18 cellular contexts compared by ENCODE assay signal in genomic region chr5:68802430-68802829, GRCh38.
"Had no signal": no experiment of that assay in that cellular context is flagged by ENCODE, and none has a peak within 500 bp of the region (broad histone marks: within the 10 kb centered on the region; RNA-seq: fewer than 3 reads in every experiment).

No MANE protein-coding gene starts in this region.

- H3K27ac ChIP-seq: KMS-11 had no signal

- H3K4me3 ChIP-seq: K562 had no signal

- H3K9me3 ChIP-seq: SK-N-SH had no signal

- ATAC-seq: K562 had no signal

- H3K4me2 ChIP-seq: KMS-11, SK-N-SH had no signal

- DNase-seq: Kasumi-1, MM.1S, MV-4-11, NCI-H1048, NCI-H1105, NCI-H1436 treated with DMSO at 0.1 percent for 48 hours, NCI-H1694, NCI-H187 treated with DMSO at 0.1 percent for 48 hours, NCI-H2029 treated with DMSO at 0.1 percent for 48 hours, NCI-H2171 treated with DMSO at 0.1 percent for 48 hours, NCI-H345, NCI-H524 treated with DMSO at 0.1 percent for 48 hours, NCI-H69, NCI-H774, RPMI8226, SK-N-SH had no signal

- H3K9ac ChIP-seq: KMS-11, SK-N-SH had no signal
